ENCODE assay signal across 1 cellular context in genomic region chr16:2015947-2016208, GRCh38.
TF ChIP-seq lines count a peak whose summit lies in the region.

No MANE protein-coding gene starts in this region.

TF ChIP-seq in IMR-90, 13 proteins besides CTCF, POLR2A, EP300 and RAD21:
- TF ChIP-seq USF2 (IDR thresholded peaks at IDR 0.05; ENCODE audit: low read depth, low read length) (no peak), SMC3 (IDR thresholded peaks at IDR 0.05; ENCODE audit: low read depth, low read length) (no peak), MAZ (IDR thresholded peaks at IDR 0.05; ENCODE audit: borderline replicate concordance, low read depth, low read length) (no peak), CHD1 (IDR thresholded peaks at IDR 0.05; ENCODE audit: low read depth, low read length) (no peak), RFX5 (IDR thresholded peaks at IDR 0.05; ENCODE audit: low read depth, low read length) (no peak), RCOR1 (IDR thresholded peaks at IDR 0.05; ENCODE audit: insufficient replicate concordance, low read length) (no peak), MXI1 (IDR thresholded peaks at IDR 0.05; ENCODE audit: borderline replicate concordance, low read depth, low read length) (no peak), ELK1 (IDR thresholded peaks at IDR 0.05; ENCODE audit: borderline replicate concordance, low read depth, low read length) (no peak), FOS (IDR thresholded peaks at IDR 0.05; ENCODE audit: low read depth, low read length) (no peak), MAFK (IDR thresholded peaks at IDR 0.05; ENCODE audit: low read depth, low read length) (no peak), BHLHE40 (IDR thresholded peaks at IDR 0.05; ENCODE audit: low read depth, low read length) (no peak), CEBPB (IDR thresholded peaks at IDR 0.05; ENCODE audit: low read depth, low read length) (no peak), NFE2L2 (IDR thresholded peaks at IDR 0.05; ENCODE audit: low read depth, low read length) (no peak)
